Comparison of ENCODE assay signal across 20 cellular contexts in genomic region chrX:45428816-45429215, GRCh38.
"Had no signal": no experiment of that assay in that cellular context is flagged by ENCODE, and none has a peak within 500 bp of the region (broad histone marks: within the 10 kb centered on the region; RNA-seq: fewer than 3 reads in every experiment).

No MANE protein-coding gene starts in this region.

- H3K27ac Mint-ChIP-seq: activated CD4-positive, alpha-beta T cell treated with anti-CD3 and anti-CD28 coated beads, Interleukin-2, amount 10 ng/mL, durations not matched to agents 7 days and 5 days; activated CD8-positive, alpha-beta T cell treated with anti-CD3 and anti-CD28 coated beads, Interleukin-2, amount 10 ng/mL, durations not matched to agents 7 days and 5 days; brain; endodermal cell; nephron; progenitor cell of endocrine pancreas; stimulated activated naive CD8-positive, alpha-beta T cell treated with anti-CD3 and anti-CD28 coated beads, Interleukin-15, amount 100 ng/mL, for 72 hours had no signal

- H3K27me3 Mint-ChIP-seq: brain, progenitor cell of endocrine pancreas had no signal

- H3K9me3 ChIP-seq: right atrium auricular region, vagina had no signal

- DNase-seq: activated CD4-positive, alpha-beta T cell treated with anti-CD3 and anti-CD28 coated beads, Interleukin-2, amount 10 ng/mL, durations not matched to agents 7 days and 5 days; activated CD8-positive, alpha-beta T cell treated with anti-CD3 and anti-CD28 coated beads, Interleukin-2, amount 10 ng/mL, durations not matched to agents 7 days and 5 days; activated effector memory CD4-positive, alpha-beta T cell treated with Interleukin-2 at 50 U/mL for 16 hours; activated naive CD4-positive, alpha-beta T cell treated with anti-CD3 and anti-CD28 coated beads, Interleukin-2, amount 50 U/mL, for 16 hours; activated T-cell treated with anti-CD3 and anti-CD28 coated beads, Interleukin-2, amount 50 U/mL, for 4 hours; caudate nucleus; endodermal cell; left cardiac atrium; mesendoderm; nucleus accumbens; stimulated activated CD4-positive, alpha-beta T cell treated with anti-CD3 and anti-CD28 coated beads, Interleukin-15, amount 100 ng/mL, for 24 hours; stimulated activated CD4-positive, alpha-beta T cell treated with anti-CD3 and anti-CD28 coated beads, Interleukin-2, amount 100 ng/mL, for 48 hours; stimulated activated naive CD8-positive, alpha-beta T cell treated with anti-CD3 and anti-CD28 coated beads, Interleukin-15, amount 100 ng/mL, for 72 hours; trophoblast cell had no signal

- H3K9me3 Mint-ChIP-seq: activated CD4-positive, alpha-beta T cell treated with anti-CD3 and anti-CD28 coated beads, Interleukin-2, amount 10 ng/mL, durations not matched to agents 7 days and 5 days; activated T-cell treated with anti-CD3 and anti-CD28 coated beads, Interleukin-2, amount 50 U/mL, for 4 hours; stimulated activated naive CD8-positive, alpha-beta T cell treated with anti-CD3 and anti-CD28 coated beads, Interleukin-15, amount 100 ng/mL, for 72 hours had no signal

- H3K4me3 Mint-ChIP-seq: activated CD4-positive, alpha-beta T cell treated with anti-CD3 and anti-CD28 coated beads, Interleukin-2, amount 10 ng/mL, durations not matched to agents 7 days and 5 days; activated CD8-positive, alpha-beta T cell treated with anti-CD3 and anti-CD28 coated beads, Interleukin-2, amount 10 ng/mL, durations not matched to agents 7 days and 5 days; activated T-cell treated with anti-CD3 and anti-CD28 coated beads, Interleukin-2, amount 50 U/mL, for 4 hours; brain; endodermal cell; nephron; stimulated activated naive CD8-positive, alpha-beta T cell treated with anti-CD3 and anti-CD28 coated beads, Interleukin-15, amount 100 ng/mL, for 72 hours had no signal

- H3K4me1 ChIP-seq: right atrium auricular region, vagina had no signal

- H3K27me3 ChIP-seq: right atrium auricular region, vagina had no signal

- ATAC-seq: activated CD8-positive, alpha-beta T cell treated with anti-CD3 and anti-CD28 coated beads, Interleukin-2, amount 10 ng/mL, durations not matched to agents 7 days and 5 days; activated T-cell treated with anti-CD3 and anti-CD28 coated beads, Interleukin-2, amount 50 U/mL, for 4 hours; left cardiac atrium; stimulated activated naive CD8-positive, alpha-beta T cell treated with anti-CD3 and anti-CD28 coated beads, Interleukin-15, amount 100 ng/mL, for 72 hours had no signal

- H3K27ac ChIP-seq: right atrium auricular region, skin epidermis, vagina had no signal

- H3K4me3 ChIP-seq: right atrium auricular region, skin epidermis, vagina had no signal

- H3K4me1 Mint-ChIP-seq: activated CD4-positive, alpha-beta T cell treated with anti-CD3 and anti-CD28 coated beads, Interleukin-2, amount 10 ng/mL, durations not matched to agents 7 days and 5 days; brain; nephron; stimulated activated naive CD8-positive, alpha-beta T cell treated with anti-CD3 and anti-CD28 coated beads, Interleukin-15, amount 100 ng/mL, for 72 hours had no signal

- H3K36me3 Mint-ChIP-seq: brain had no signal

- H3K36me3 ChIP-seq: right atrium auricular region, vagina had no signal
